Comparison of ENCODE assay signal across 1 cellular context in genomic region chr3:50380375-50381085, GRCh38.
TF ChIP-seq lines count a peak whose summit lies in the region.

No MANE protein-coding gene starts in this region.

TF ChIP-seq in SK-N-SH, 30 proteins besides CTCF, POLR2A, EP300 and RAD21:
- no peak for TF ChIP-seq NFIC (IDR thresholded peaks at IDR 0.05; ENCODE audit: borderline replicate concordance)
- TF ChIP-seq CHD2 (IDR thresholded peaks at IDR 0.05; ENCODE audit: low read length, partially characterized antibody) = peak; percentile 71
- TF ChIP-seq SIN3A (IDR thresholded peaks at IDR 0.05; ENCODE audit: borderline replicate concordance, low read depth, low read length) = no peak
- TF ChIP-seq FOSL2 (IDR thresholded peaks at IDR 0.05; ENCODE audit: borderline replicate concordance, low read depth) = no peak
- no peak for TF ChIP-seq IRF3 (IDR thresholded peaks at IDR 0.05; ENCODE audit: low read depth, low read length)
- no peak for TF ChIP-seq GABPA (IDR thresholded peaks at IDR 0.05; ENCODE audit: low read depth)
- no peak for TF ChIP-seq EZH2phosphoT487 (IDR thresholded peaks at IDR 0.05; ENCODE audit: borderline replicate concordance, low read depth)
- no peak for TF ChIP-seq MEF2A (IDR thresholded peaks at IDR 0.05; ENCODE audit: borderline replicate concordance, low read depth)
- peak; percentile 95 for TF ChIP-seq GATA2 (CRISPR knock-in tag; IDR thresholded peaks at IDR 0.05)
- no peak for TF ChIP-seq ELF1 (IDR thresholded peaks at IDR 0.05)
- no peak for TF ChIP-seq ZBTB33 (IDR thresholded peaks at IDR 0.05; ENCODE audit: borderline replicate concordance, low read depth)
- TF ChIP-seq RXRA (IDR thresholded peaks at IDR 0.05; ENCODE audit: borderline replicate concordance, low read depth) = no peak
- TF ChIP-seq SMC3 (IDR thresholded peaks at IDR 0.05; ENCODE audit: low read depth, low read length) = no peak
- TF ChIP-seq MAX (IDR thresholded peaks at IDR 0.05; ENCODE audit: low read depth) = no peak
- TF ChIP-seq FOXJ3 (CRISPR knock-in tag; IDR thresholded peaks at IDR 0.05) = peak; percentile 67; the same call in 1 of the 2 replicates
- no peak for TF ChIP-seq MXI1 (IDR thresholded peaks at IDR 0.05; ENCODE audit: low read depth, low read length)
- TF ChIP-seq TEAD4 (IDR thresholded peaks at IDR 0.05; ENCODE audit: borderline replicate concordance, insufficient read depth) = no peak
- TF ChIP-seq USF1 (IDR thresholded peaks at IDR 0.05; ENCODE audit: borderline replicate concordance, low read depth) = no peak
- TF ChIP-seq PBX3 (IDR thresholded peaks at IDR 0.05) = no peak
- peak; percentile 21; the same call in 1 of the 2 replicates for TF ChIP-seq TCF12 (IDR thresholded peaks at IDR 0.05)
- TF ChIP-seq YY1 (IDR thresholded peaks at IDR 0.05; ENCODE audit: low read depth) = no peak
- TF ChIP-seq RCOR1 (IDR thresholded peaks at IDR 0.05; ENCODE audit: low read length) = peak; percentile 63; the same call in 1 of the 2 replicates
